Comparison of ENCODE assay signal across 11 cellular contexts in the genomic region with DNA sequence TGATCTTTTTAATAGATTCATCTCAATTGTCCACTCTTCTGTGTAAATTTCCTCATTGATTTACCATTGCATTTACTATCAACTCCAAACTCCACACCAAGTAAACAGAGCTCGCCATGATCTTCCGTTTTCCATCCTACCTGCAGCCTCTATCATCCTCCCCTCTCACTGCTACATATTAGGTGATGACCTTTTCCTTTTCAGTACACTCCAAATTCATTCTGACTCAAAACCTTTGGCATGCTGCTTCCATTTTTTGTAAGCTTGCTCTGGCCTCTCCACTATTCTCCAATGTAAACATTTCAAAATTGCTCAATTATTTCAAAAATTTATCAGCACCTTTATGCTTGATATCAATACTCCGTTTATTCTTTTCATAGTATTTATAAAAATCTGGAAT. TPM values are rescaled to one million over a fixed set of nuclear protein-coding genes. Genes with fewer than 3 reads are reported as not detected.
"Had no signal": no experiment of that assay in that cellular context is flagged by ENCODE, and none has a peak within 500 bp of the region (broad histone marks: within the 10 kb centered on the region; RNA-seq: fewer than 3 reads in every experiment).

No MANE protein-coding gene starts in this region.

- H2AFZ ChIP-seq: GM23248 had no signal

- H3K4me1 ChIP-seq: HAP-1 had no signal

- FAIRE-seq: HTR-8/SVneo had no signal

- H3K4me3 Mint-ChIP-seq: HFFc6, IgD-negative memory B cell had no signal

- H3K4me3 ChIP-seq: GM23248, HAP-1 had no signal

- H3K9me3 ChIP-seq: HAP-1 had no signal

- H3K27ac ChIP-seq: GM23248 had no signal

- H3K36me3 ChIP-seq: HAP-1 had no signal

- DNase-seq: GM23248, GOT3, H7, HFFc6, KBM-7 had no signal

- H3K27ac Mint-ChIP-seq: HFFc6, IgD-negative memory B cell had no signal

- ATAC-seq: HCT116 had no signal

- H3K9ac ChIP-seq: GM23248 had no signal

RNA-seq across cellular contexts. Expression of a gene that starts 40.2 kb away (rescaled TPM):
- total RNA-seq: GM23248, H4, H7, HFFc6, HT-29 had no signal
- polyA plus RNA-seq: GM23248, IgD-negative memory B cell had no signal
